1 cellular context compared by ENCODE assay signal in the genomic region with DNA sequence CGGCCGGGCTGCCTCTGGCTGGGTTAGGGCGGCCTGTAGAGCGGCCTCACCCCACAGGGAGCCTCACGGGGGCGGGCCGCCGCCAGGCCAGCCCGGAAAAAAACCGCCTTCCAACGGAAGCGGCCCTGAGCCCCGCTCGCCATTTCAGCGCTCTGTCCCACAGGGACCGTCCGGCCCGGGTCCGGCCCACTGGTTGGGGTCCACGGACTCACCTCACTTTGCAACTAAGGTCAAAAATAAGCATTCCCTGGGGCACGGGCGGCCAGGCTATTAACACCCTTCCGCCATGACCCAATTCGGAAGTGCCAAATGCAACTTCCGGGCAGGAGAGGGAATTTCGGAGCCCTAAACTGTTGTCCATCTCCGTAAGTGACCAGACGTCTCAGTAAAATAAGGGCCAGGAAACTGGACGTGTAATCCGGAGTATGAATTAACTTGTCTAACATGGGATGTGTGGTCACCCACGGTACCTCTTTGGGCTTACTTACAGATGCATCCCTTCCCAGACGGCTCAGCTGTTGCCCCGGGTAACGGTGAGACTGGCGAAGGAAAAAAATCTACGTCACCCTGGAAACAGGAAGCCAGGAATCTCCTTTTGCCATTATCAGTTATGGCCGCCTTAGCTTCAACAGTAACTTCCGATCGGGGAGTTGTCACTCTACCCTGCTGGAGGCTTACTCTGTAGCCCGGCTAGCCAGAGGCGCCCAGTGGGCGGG.
A peak's percentile ranks its signal among the peaks of the same experiment; 100 is the strongest.
TF ChIP-seq lines count a peak whose summit lies in the region.

A gene with protein sequence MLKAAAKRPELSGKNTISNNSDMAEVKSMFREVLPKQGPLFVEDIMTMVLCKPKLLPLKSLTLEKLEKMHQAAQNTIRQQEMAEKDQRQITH (minus strand): TSS at position 548 of the 716 bp plus-strand sequence. CDS start 1,023 bp downstream, outside the sequence.

TF ChIP-seq in HepG2, 621 proteins besides CTCF, POLR2A, EP300 and RAD21 (continued from another document and continues in another):
- TF ChIP-seq NKX3-1 (CRISPR knock-in tag; IDR thresholded peaks at IDR 0.05): peak; percentile 69; the same call in 1 of the 2 replicates
- TF ChIP-seq TSC22D2 (CRISPR knock-in tag; IDR thresholded peaks at IDR 0.05; ENCODE audit: borderline replicate concordance): no peak
- peak; percentile 93 for TF ChIP-seq ZNF501 (CRISPR knock-in tag; IDR thresholded peaks at IDR 0.05)
- TF ChIP-seq, protein P1, sequence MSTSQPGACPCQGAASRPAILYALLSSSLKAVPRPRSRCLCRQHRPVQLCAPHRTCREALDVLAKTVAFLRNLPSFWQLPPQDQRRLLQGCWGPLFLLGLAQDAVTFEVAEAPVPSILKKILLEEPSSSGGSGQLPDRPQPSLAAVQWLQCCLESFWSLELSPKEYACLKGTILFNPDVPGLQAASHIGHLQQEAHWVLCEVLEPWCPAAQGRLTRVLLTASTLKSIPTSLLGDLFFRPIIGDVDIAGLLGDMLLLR (CRISPR knock-in tag; IDR thresholded peaks at IDR 0.05): no peak
- 0 out of 2 replicates have a peak, but pooled peaks have one; percentile 20 for TF ChIP-seq ZNF510 (CRISPR knock-in tag; IDR thresholded peaks at IDR 0.05; ENCODE audit: low read depth)
- TF ChIP-seq, protein P2, sequence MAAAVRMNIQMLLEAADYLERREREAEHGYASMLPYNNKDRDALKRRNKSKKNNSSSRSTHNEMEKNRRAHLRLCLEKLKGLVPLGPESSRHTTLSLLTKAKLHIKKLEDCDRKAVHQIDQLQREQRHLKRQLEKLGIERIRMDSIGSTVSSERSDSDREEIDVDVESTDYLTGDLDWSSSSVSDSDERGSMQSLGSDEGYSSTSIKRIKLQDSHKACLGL (CRISPR knock-in tag; IDR thresholded peaks at IDR 0.05): peak; percentile 72; the same call in 1 of the 2 replicates
- peak; percentile 50; the same call in 1 of the 2 replicates for TF ChIP-seq KDM2A (CRISPR knock-in tag; IDR thresholded peaks at IDR 0.05; ENCODE audit: borderline replicate concordance, low read depth)
- TF ChIP-seq ZNF333 (CRISPR knock-in tag; IDR thresholded peaks at IDR 0.05; ENCODE audit: borderline replicate concordance): 0 out of 2 replicates have a peak, but pooled peaks have one; percentile 64
- no peak; the same call in 1 of the 2 replicates for TF ChIP-seq ZNF331 (CRISPR knock-in tag; IDR thresholded peaks at IDR 0.05)
- TF ChIP-seq, protein P3, sequence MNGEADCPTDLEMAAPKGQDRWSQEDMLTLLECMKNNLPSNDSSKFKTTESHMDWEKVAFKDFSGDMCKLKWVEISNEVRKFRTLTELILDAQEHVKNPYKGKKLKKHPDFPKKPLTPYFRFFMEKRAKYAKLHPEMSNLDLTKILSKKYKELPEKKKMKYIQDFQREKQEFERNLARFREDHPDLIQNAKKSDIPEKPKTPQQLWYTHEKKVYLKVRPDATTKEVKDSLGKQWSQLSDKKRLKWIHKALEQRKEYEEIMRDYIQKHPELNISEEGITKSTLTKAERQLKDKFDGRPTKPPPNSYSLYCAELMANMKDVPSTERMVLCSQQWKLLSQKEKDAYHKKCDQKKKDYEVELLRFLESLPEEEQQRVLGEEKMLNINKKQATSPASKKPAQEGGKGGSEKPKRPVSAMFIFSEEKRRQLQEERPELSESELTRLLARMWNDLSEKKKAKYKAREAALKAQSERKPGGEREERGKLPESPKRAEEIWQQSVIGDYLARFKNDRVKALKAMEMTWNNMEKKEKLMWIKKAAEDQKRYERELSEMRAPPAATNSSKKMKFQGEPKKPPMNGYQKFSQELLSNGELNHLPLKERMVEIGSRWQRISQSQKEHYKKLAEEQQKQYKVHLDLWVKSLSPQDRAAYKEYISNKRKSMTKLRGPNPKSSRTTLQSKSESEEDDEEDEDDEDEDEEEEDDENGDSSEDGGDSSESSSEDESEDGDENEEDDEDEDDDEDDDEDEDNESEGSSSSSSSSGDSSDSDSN (CRISPR knock-in tag; IDR thresholded peaks at IDR 0.05): peak; percentile 87
- no peak for TF ChIP-seq SOX6 (IDR thresholded peaks at IDR 0.05)
- TF ChIP-seq SOX6 (CRISPR knock-in tag; IDR thresholded peaks at IDR 0.05): peak; percentile 63; the same call in 1 of the 2 replicates
- no peak for TF ChIP-seq PCBP2 (optimal IDR thresholded peaks at IDR 0.05; ENCODE audit: low read depth, low read length, poor library complexity, severe bottlenecking)
- TF ChIP-seq, protein P4, sequence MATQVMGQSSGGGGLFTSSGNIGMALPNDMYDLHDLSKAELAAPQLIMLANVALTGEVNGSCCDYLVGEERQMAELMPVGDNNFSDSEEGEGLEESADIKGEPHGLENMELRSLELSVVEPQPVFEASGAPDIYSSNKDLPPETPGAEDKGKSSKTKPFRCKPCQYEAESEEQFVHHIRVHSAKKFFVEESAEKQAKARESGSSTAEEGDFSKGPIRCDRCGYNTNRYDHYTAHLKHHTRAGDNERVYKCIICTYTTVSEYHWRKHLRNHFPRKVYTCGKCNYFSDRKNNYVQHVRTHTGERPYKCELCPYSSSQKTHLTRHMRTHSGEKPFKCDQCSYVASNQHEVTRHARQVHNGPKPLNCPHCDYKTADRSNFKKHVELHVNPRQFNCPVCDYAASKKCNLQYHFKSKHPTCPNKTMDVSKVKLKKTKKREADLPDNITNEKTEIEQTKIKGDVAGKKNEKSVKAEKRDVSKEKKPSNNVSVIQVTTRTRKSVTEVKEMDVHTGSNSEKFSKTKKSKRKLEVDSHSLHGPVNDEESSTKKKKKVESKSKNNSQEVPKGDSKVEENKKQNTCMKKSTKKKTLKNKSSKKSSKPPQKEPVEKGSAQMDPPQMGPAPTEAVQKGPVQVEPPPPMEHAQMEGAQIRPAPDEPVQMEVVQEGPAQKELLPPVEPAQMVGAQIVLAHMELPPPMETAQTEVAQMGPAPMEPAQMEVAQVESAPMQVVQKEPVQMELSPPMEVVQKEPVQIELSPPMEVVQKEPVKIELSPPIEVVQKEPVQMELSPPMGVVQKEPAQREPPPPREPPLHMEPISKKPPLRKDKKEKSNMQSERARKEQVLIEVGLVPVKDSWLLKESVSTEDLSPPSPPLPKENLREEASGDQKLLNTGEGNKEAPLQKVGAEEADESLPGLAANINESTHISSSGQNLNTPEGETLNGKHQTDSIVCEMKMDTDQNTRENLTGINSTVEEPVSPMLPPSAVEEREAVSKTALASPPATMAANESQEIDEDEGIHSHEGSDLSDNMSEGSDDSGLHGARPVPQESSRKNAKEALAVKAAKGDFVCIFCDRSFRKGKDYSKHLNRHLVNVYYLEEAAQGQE (IDR thresholded peaks at IDR 0.05; ENCODE audit: borderline replicate concordance in 1 of 2, low read depth in 1 of 2, low read length in 2 of 2): no peak
- peak; percentile 86 for TF ChIP-seq SRSF1 (optimal IDR thresholded peaks at IDR 0.05; ENCODE audit: low read depth, low read length)
- TF ChIP-seq, protein P5, sequence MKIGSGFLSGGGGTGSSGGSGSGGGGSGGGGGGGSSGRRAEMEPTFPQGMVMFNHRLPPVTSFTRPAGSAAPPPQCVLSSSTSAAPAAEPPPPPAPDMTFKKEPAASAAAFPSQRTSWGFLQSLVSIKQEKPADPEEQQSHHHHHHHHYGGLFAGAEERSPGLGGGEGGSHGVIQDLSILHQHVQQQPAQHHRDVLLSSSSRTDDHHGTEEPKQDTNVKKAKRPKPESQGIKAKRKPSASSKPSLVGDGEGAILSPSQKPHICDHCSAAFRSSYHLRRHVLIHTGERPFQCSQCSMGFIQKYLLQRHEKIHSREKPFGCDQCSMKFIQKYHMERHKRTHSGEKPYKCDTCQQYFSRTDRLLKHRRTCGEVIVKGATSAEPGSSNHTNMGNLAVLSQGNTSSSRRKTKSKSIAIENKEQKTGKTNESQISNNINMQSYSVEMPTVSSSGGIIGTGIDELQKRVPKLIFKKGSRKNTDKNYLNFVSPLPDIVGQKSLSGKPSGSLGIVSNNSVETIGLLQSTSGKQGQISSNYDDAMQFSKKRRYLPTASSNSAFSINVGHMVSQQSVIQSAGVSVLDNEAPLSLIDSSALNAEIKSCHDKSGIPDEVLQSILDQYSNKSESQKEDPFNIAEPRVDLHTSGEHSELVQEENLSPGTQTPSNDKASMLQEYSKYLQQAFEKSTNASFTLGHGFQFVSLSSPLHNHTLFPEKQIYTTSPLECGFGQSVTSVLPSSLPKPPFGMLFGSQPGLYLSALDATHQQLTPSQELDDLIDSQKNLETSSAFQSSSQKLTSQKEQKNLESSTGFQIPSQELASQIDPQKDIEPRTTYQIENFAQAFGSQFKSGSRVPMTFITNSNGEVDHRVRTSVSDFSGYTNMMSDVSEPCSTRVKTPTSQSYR (CRISPR knock-in tag; IDR thresholded peaks at IDR 0.05; ENCODE audit: borderline replicate concordance): no peak
- TF ChIP-seq, protein P6, sequence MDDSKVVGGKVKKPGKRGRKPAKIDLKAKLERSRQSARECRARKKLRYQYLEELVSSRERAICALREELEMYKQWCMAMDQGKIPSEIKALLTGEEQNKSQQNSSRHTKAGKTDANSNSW (CRISPR knock-in tag; IDR thresholded peaks at IDR 0.05; ENCODE audit: borderline replicate concordance): no peak
- TF ChIP-seq ZIK1 (CRISPR knock-in tag; IDR thresholded peaks at IDR 0.05; ENCODE audit: borderline replicate concordance, low read depth): no peak
- TF ChIP-seq, protein P7, sequence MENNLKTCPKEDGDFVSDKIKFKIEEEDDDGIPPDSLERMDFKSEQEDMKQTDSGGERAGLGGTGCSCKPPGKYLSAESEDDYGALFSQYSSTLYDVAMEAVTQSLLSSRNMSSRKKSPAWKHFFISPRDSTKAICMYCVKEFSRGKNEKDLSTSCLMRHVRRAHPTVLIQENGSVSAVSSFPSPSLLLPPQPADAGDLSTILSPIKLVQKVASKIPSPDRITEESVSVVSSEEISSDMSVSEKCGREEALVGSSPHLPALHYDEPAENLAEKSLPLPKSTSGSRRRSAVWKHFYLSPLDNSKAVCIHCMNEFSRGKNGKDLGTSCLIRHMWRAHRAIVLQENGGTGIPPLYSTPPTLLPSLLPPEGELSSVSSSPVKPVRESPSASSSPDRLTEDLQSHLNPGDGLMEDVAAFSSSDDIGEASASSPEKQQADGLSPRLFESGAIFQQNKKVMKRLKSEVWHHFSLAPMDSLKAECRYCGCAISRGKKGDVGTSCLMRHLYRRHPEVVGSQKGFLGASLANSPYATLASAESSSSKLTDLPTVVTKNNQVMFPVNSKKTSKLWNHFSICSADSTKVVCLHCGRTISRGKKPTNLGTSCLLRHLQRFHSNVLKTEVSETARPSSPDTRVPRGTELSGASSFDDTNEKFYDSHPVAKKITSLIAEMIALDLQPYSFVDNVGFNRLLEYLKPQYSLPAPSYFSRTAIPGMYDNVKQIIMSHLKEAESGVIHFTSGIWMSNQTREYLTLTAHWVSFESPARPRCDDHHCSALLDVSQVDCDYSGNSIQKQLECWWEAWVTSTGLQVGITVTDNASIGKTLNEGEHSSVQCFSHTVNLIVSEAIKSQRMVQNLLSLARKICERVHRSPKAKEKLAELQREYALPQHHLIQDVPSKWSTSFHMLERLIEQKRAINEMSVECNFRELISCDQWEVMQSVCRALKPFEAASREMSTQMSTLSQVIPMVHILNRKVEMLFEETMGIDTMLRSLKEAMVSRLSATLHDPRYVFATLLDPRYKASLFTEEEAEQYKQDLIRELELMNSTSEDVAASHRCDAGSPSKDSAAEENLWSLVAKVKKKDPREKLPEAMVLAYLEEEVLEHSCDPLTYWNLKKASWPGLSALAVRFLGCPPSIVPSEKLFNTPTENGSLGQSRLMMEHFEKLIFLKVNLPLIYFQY (CRISPR knock-in tag; IDR thresholded peaks at IDR 0.05; ENCODE audit: borderline replicate concordance): peak; percentile 43; the same call in 1 of the 2 replicates
- no peak for TF ChIP-seq ATF7-NPFF (CRISPR knock-in tag; IDR thresholded peaks at IDR 0.05; ENCODE audit: low read depth)
- TF ChIP-seq, protein P8, sequence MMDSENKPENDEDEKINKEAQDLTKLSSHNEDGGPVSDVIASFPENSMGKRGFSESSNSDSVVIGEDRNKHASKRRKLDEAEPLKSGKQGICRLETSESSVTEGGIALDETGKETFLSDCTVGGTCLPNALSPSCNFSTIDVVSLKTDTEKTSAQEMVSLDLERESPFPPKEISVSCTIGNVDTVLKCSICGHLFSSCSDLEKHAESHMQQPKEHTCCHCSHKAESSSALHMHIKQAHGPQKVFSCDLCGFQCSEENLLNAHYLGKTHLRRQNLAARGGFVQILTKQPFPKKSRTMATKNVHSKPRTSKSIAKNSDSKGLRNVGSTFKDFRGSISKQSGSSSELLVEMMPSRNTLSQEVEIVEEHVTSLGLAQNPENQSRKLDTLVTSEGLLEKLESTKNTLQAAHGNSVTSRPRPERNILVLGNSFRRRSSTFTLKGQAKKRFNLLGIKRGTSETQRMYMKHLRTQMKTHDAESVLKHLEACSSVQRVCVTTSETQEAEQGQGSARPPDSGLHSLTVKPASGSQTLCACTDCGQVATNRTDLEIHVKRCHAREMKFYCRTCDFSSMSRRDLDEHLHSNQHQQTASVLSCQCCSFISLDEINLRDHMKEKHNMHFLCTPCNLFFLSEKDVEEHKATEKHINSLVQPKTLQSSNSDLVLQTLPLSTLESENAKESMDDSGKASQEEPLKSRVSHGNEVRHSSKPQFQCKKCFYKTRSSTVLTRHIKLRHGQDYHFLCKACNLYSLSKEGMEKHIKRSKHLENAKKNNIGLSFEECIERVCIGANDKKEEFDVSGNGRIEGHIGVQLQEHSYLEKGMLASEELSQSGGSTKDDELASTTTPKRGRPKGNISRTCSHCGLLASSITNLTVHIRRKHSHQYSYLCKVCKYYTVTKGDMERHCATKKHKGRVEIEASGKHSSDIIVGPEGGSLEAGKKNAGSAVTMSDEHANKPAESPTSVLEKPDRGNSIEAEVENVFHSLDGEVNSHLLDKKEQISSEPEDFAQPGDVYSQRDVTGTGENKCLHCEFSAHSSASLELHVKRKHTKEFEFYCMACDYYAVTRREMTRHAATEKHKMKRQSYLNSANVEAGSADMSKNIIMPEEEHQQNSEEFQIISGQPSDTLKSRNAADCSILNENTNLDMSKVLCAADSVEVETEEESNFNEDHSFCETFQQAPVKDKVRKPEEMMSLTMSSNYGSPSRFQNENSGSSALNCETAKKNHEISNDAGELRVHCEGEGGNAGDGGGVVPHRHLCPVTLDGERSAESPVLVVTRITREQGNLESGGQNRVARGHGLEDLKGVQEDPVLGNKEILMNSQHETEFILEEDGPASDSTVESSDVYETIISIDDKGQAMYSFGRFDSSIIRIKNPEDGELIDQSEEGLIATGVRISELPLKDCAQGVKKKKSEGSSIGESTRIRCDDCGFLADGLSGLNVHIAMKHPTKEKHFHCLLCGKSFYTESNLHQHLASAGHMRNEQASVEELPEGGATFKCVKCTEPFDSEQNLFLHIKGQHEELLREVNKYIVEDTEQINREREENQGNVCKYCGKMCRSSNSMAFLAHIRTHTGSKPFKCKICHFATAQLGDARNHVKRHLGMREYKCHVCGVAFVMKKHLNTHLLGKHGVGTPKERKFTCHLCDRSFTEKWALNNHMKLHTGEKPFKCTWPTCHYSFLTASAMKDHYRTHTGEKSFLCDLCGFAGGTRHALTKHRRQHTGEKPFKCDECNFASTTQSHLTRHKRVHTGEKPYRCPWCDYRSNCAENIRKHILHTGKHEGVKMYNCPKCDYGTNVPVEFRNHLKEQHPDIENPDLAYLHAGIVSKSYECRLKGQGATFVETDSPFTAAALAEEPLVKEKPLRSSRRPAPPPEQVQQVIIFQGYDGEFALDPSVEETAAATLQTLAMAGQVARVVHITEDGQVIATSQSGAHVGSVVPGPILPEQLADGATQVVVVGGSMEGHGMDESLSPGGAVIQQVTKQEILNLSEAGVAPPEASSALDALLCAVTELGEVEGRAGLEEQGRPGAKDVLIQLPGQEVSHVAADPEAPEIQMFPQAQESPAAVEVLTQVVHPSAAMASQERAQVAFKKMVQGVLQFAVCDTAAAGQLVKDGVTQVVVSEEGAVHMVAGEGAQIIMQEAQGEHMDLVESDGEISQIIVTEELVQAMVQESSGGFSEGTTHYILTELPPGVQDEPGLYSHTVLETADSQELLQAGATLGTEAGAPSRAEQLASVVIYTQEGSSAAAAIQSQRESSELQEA (CRISPR knock-in tag; IDR thresholded peaks at IDR 0.05; ENCODE audit: not compliant biosample characterization): peak; percentile 82
- TF ChIP-seq MIXL1 (CRISPR knock-in tag; IDR thresholded peaks at IDR 0.05): no peak; the same call in 1 of the 2 replicates
